1 cellular context compared by ENCODE assay signal in the genomic region with DNA sequence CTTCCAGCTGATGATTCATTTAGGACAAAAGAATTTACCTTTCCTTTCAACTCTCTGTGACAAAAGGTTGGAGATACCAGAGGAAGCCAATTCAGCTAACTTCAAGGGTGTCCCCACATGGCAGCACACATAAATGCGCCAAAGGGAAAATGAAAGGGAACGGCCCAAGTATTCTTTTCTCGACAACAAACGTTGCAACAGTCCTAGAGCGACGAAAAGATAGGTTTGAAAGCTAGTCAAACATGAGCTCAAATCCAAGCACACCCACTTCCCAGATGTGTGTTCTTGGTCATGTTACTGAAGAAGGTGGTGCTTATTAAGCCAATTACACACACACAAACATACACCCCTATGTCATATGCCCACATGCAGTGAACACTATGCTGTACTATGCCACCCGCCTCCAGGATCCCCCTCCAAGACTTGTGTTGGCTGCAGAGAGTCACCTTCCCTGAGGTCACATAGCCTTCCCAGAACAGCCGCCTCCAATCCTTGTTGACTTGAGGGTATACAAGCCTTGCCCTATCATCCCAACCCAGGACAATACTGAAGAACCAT.
TF ChIP-seq lines count a peak whose summit lies in the region.

No MANE protein-coding gene starts in this region.

TF ChIP-seq in IMR-90, 13 proteins besides CTCF, POLR2A, EP300 and RAD21:
- TF ChIP-seq SMC3 (IDR thresholded peaks at IDR 0.05; ENCODE audit: low read depth, low read length) (no peak), MAFK (IDR thresholded peaks at IDR 0.05; ENCODE audit: low read depth, low read length) (no peak), MXI1 (IDR thresholded peaks at IDR 0.05; ENCODE audit: borderline replicate concordance, low read depth, low read length) (no peak), BHLHE40 (IDR thresholded peaks at IDR 0.05; ENCODE audit: low read depth, low read length) (no peak), CEBPB (IDR thresholded peaks at IDR 0.05; ENCODE audit: low read depth, low read length) (no peak), RCOR1 (IDR thresholded peaks at IDR 0.05; ENCODE audit: insufficient replicate concordance, low read length) (no peak), CHD1 (IDR thresholded peaks at IDR 0.05; ENCODE audit: low read depth, low read length) (no peak), RFX5 (IDR thresholded peaks at IDR 0.05; ENCODE audit: low read depth, low read length) (no peak), MAZ (IDR thresholded peaks at IDR 0.05; ENCODE audit: borderline replicate concordance, low read depth, low read length) (no peak), NFE2L2 (IDR thresholded peaks at IDR 0.05; ENCODE audit: low read depth, low read length) (no peak), FOS (IDR thresholded peaks at IDR 0.05; ENCODE audit: low read depth, low read length) (no peak)
- TF ChIP-seq, protein P1, sequence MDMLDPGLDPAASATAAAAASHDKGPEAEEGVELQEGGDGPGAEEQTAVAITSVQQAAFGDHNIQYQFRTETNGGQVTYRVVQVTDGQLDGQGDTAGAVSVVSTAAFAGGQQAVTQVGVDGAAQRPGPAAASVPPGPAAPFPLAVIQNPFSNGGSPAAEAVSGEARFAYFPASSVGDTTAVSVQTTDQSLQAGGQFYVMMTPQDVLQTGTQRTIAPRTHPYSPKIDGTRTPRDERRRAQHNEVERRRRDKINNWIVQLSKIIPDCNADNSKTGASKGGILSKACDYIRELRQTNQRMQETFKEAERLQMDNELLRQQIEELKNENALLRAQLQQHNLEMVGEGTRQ (IDR thresholded peaks at IDR 0.05; ENCODE audit: low read depth, low read length): no peak
- TF ChIP-seq, protein P2, sequence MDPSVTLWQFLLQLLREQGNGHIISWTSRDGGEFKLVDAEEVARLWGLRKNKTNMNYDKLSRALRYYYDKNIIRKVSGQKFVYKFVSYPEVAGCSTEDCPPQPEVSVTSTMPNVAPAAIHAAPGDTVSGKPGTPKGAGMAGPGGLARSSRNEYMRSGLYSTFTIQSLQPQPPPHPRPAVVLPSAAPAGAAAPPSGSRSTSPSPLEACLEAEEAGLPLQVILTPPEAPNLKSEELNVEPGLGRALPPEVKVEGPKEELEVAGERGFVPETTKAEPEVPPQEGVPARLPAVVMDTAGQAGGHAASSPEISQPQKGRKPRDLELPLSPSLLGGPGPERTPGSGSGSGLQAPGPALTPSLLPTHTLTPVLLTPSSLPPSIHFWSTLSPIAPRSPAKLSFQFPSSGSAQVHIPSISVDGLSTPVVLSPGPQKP (IDR thresholded peaks at IDR 0.05; ENCODE audit: borderline replicate concordance, low read depth, low read length): no peak
